ENCODE assay signal across 1 cellular context in the genomic region with DNA sequence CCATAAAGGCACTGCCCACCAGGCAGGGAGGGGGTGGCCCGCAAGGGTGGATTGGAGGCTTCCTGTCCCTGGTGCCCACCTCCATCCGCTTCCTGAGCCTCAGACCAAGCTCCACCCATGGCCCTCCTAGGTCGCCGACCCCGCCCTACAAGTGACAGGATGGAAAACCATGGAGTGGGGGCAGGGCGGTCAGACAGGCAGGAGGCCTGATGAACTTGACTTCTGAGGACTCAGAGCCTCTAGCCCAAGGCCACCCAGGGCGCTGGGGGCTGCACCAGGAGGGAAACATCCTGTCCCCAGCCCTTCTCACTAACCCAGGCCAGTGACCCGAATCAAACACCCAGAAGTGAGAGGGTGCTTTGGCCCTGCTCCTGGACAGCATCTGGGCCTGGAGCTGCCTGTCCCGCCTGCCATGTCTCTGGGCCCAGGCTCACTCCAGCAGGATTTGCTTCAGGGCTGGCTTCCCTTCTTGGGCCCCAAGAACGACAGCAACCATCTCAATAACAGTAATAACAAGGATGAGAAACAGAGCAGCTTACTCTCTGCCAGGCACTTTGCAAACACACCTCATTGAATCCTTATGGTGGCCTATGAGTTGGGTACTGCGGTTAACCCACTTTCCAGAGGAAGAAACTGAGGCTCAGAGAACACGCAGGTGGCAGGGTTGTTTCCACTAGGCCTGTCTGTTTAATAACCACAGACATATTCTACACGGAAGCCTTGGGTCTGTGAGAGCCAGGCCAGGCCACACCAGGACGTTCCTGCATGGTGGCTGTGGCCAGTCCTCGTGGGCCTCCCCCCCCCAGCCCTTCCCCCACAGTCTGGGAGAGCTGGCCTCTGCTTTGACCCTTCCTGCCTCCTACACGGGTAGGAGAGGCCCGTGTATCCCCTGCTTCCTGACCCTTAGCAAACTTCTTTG.
A peak's percentile ranks its signal among the peaks of the same experiment; 100 is the strongest.
TF ChIP-seq lines count a peak whose summit lies in the region.

No MANE protein-coding gene starts in this region.

TF ChIP-seq in K562, 482 proteins besides CTCF, POLR2A, EP300 and RAD21 (continues in another document):
- no peak for TF ChIP-seq ARID2 (IDR thresholded peaks at IDR 0.05)
- TF ChIP-seq MIER1 (IDR thresholded peaks at IDR 0.05; ENCODE audit: low read depth): no peak
- no peak for TF ChIP-seq SLC30A9 (CRISPR knock-in tag; IDR thresholded peaks at IDR 0.05)
- TF ChIP-seq SRSF7 (optimal IDR thresholded peaks at IDR 0.05; ENCODE audit: low read depth, low read length): no peak
- no peak for TF ChIP-seq KLF10 (CRISPR knock-in tag; IDR thresholded peaks at IDR 0.05)
- TF ChIP-seq NR2C1 (IDR thresholded peaks at IDR 0.05): peak; percentile 55; the same call in 1 of the 2 replicates
- peak; percentile 52; the same call in 1 of the 2 replicates for TF ChIP-seq NR2C1 (tag; IDR thresholded peaks at IDR 0.05)
- TF ChIP-seq YY1 (IDR thresholded peaks at IDR 0.05; ENCODE audit: borderline replicate concordance in 1 of 3, control insufficient read depth in 1 of 3, extremely low read depth in 1 of 3, insufficient read depth in 3 of 3, insufficient read length in 1 of 3, insufficient replicate concordance in 2 of 3, low read depth in 1 of 3, low read length in 2 of 3): peak in 1 of 3 experiments; percentile 62
- no peak for TF ChIP-seq MEF2D (tag; conservative IDR thresholded peaks at IDR 0.05; ENCODE audit: low read depth)
- TF ChIP-seq CREB1 (IDR thresholded peaks at IDR 0.05): peak; percentile 24; the same call in 1 of the 2 replicates
- peak; percentile 53; the same call in 1 of the 2 replicates for TF ChIP-seq CREB1 (CRISPR knock-in tag; IDR thresholded peaks at IDR 0.05)
- peak; percentile 68; the same call in 1 of the 2 replicates for TF ChIP-seq ATF7 (IDR thresholded peaks at IDR 0.05)
- TF ChIP-seq PTBP1 (IDR thresholded peaks at IDR 0.05; ENCODE audit: low read depth, low read length): no peak
- TF ChIP-seq, protein P1, sequence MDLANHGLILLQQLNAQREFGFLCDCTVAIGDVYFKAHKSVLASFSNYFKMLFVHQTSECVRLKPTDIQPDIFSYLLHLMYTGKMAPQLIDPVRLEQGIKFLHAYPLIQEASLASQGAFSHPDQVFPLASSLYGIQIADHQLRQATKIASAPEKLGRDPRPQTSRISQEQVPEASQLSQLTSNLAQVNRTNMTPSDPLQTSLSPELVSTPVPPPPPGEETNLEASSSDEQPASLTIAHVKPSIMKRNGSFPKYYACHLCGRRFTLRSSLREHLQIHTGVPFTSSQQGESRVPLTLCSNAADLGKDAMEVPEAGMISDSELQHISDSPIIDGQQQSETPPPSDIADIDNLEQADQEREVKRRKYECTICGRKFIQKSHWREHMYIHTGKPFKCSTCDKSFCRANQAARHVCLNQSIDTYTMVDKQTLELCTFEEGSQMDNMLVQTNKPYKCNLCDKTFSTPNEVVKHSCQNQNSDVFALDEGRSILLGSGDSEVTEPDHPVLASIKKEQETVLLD (IDR thresholded peaks at IDR 0.05): peak; percentile 18; the same call in 1 of the 2 replicates
- TF ChIP-seq ZNF175 (CRISPR knock-in tag; IDR thresholded peaks at IDR 0.05; ENCODE audit: low read depth): no peak
- 0 out of 2 replicates have a peak, but pooled peaks have one; percentile 31 for TF ChIP-seq BCOR (IDR thresholded peaks at IDR 0.05)
- TF ChIP-seq SREBF1 (IDR thresholded peaks at IDR 0.05; ENCODE audit: borderline replicate concordance, low read depth, low read length): no peak
- TF ChIP-seq MTF1 (CRISPR knock-in tag; IDR thresholded peaks at IDR 0.05; ENCODE audit: borderline replicate concordance): no peak
- TF ChIP-seq, protein P2, sequence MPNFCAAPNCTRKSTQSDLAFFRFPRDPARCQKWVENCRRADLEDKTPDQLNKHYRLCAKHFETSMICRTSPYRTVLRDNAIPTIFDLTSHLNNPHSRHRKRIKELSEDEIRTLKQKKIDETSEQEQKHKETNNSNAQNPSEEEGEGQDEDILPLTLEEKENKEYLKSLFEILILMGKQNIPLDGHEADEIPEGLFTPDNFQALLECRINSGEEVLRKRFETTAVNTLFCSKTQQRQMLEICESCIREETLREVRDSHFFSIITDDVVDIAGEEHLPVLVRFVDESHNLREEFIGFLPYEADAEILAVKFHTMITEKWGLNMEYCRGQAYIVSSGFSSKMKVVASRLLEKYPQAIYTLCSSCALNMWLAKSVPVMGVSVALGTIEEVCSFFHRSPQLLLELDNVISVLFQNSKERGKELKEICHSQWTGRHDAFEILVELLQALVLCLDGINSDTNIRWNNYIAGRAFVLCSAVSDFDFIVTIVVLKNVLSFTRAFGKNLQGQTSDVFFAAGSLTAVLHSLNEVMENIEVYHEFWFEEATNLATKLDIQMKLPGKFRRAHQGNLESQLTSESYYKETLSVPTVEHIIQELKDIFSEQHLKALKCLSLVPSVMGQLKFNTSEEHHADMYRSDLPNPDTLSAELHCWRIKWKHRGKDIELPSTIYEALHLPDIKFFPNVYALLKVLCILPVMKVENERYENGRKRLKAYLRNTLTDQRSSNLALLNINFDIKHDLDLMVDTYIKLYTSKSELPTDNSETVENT (CRISPR knock-in tag; IDR thresholded peaks at IDR 0.05): 0 out of 2 replicates have a peak, but pooled peaks have one; percentile 38
- no peak for TF ChIP-seq ZNF197 (CRISPR knock-in tag; IDR thresholded peaks at IDR 0.05; ENCODE audit: low read depth)
- TF ChIP-seq, protein P3, sequence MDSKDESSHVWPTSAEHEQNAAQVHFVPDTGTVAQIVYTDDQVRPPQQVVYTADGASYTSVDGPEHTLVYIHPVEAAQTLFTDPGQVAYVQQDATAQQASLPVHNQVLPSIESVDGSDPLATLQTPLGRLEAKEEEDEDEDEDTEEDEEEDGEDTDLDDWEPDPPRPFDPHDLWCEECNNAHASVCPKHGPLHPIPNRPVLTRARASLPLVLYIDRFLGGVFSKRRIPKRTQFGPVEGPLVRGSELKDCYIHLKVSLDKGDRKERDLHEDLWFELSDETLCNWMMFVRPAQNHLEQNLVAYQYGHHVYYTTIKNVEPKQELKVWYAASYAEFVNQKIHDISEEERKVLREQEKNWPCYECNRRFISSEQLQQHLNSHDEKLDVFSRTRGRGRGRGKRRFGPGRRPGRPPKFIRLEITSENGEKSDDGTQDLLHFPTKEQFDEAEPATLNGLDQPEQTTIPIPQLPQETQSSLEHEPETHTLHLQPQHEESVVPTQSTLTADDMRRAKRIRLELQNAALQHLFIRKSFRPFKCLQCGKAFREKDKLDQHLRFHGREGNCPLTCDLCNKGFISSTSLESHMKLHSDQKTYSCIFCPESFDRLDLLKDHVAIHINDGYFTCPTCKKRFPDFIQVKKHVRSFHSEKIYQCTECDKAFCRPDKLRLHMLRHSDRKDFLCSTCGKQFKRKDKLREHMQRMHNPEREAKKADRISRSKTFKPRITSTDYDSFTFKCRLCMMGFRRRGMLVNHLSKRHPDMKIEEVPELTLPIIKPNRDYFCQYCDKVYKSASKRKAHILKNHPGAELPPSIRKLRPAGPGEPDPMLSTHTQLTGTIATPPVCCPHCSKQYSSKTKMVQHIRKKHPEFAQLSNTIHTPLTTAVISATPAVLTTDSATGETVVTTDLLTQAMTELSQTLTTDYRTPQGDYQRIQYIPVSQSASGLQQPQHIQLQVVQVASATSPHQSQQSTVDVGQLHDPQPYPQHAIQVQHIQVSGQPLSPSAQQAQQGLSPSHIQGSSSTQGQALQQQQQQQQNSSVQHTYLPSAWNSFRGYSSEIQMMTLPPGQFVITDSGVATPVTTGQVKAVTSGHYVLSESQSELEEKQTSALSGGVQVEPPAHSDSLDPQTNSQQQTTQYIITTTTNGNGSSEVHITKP (IDR thresholded peaks at IDR 0.05; ENCODE audit: partially characterized antibody): no peak
- TF ChIP-seq TEAD4 (IDR thresholded peaks at IDR 0.05; ENCODE audit: low read length): no peak
- TF ChIP-seq TEAD4 (CRISPR knock-in tag; IDR thresholded peaks at IDR 0.05; ENCODE audit: borderline replicate concordance): no peak
- no peak for TF ChIP-seq ASH1L (IDR thresholded peaks at IDR 0.05; ENCODE audit: borderline replicate concordance, low read depth, partially characterized antibody)
- no peak for TF ChIP-seq POLR3G (IDR thresholded peaks at IDR 0.05; ENCODE audit: extremely low read depth, insufficient read length, insufficient replicate concordance)
- TF ChIP-seq SPI1 (IDR thresholded peaks at IDR 0.05; ENCODE audit: borderline replicate concordance, low read depth, low read length): no peak
- TF ChIP-seq POLR2B (IDR thresholded peaks at IDR 0.05; ENCODE audit: low read depth, partially characterized antibody): peak; percentile 54
- TF ChIP-seq NCOR1 (IDR thresholded peaks at IDR 0.05): no peak
- TF ChIP-seq ARID1B (IDR thresholded peaks at IDR 0.05): peak; percentile 38; the same call in 1 of the 2 replicates
- TF ChIP-seq CBX3 (IDR thresholded peaks at IDR 0.05; ENCODE audit: borderline replicate concordance in 1 of 2, low read length in 2 of 2): no peak; a peak in 1 of 3 replicates
- TF ChIP-seq, protein P4, sequence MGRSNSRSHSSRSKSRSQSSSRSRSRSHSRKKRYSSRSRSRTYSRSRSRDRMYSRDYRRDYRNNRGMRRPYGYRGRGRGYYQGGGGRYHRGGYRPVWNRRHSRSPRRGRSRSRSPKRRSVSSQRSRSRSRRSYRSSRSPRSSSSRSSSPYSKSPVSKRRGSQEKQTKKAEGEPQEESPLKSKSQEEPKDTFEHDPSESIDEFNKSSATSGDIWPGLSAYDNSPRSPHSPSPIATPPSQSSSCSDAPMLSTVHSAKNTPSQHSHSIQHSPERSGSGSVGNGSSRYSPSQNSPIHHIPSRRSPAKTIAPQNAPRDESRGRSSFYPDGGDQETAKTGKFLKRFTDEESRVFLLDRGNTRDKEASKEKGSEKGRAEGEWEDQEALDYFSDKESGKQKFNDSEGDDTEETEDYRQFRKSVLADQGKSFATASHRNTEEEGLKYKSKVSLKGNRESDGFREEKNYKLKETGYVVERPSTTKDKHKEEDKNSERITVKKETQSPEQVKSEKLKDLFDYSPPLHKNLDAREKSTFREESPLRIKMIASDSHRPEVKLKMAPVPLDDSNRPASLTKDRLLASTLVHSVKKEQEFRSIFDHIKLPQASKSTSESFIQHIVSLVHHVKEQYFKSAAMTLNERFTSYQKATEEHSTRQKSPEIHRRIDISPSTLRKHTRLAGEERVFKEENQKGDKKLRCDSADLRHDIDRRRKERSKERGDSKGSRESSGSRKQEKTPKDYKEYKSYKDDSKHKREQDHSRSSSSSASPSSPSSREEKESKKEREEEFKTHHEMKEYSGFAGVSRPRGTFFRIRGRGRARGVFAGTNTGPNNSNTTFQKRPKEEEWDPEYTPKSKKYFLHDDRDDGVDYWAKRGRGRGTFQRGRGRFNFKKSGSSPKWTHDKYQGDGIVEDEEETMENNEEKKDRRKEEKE (IDR thresholded peaks at IDR 0.05; ENCODE audit: borderline replicate concordance in 1 of 2, control insufficient read depth in 1 of 2, low read depth in 2 of 2, low read length in 1 of 2): no peak
- no peak for TF ChIP-seq MEF2A (IDR thresholded peaks at IDR 0.05; ENCODE audit: control insufficient read depth, low read depth, low read length)
- TF ChIP-seq FOXJ3 (CRISPR knock-in tag; IDR thresholded peaks at IDR 0.05): no peak
- TF ChIP-seq, protein P5, sequence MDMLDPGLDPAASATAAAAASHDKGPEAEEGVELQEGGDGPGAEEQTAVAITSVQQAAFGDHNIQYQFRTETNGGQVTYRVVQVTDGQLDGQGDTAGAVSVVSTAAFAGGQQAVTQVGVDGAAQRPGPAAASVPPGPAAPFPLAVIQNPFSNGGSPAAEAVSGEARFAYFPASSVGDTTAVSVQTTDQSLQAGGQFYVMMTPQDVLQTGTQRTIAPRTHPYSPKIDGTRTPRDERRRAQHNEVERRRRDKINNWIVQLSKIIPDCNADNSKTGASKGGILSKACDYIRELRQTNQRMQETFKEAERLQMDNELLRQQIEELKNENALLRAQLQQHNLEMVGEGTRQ (CRISPR knock-in tag; IDR thresholded peaks at IDR 0.05): no peak
- TF ChIP-seq, protein P6, sequence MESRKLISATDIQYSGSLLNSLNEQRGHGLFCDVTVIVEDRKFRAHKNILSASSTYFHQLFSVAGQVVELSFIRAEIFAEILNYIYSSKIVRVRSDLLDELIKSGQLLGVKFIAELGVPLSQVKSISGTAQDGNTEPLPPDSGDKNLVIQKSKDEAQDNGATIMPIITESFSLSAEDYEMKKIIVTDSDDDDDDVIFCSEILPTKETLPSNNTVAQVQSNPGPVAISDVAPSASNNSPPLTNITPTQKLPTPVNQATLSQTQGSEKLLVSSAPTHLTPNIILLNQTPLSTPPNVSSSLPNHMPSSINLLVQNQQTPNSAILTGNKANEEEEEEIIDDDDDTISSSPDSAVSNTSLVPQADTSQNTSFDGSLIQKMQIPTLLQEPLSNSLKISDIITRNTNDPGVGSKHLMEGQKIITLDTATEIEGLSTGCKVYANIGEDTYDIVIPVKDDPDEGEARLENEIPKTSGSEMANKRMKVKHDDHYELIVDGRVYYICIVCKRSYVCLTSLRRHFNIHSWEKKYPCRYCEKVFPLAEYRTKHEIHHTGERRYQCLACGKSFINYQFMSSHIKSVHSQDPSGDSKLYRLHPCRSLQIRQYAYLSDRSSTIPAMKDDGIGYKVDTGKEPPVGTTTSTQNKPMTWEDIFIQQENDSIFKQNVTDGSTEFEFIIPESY (CRISPR knock-in tag; IDR thresholded peaks at IDR 0.05): no peak
- TF ChIP-seq ZNF830 (CRISPR knock-in tag; IDR thresholded peaks at IDR 0.05): no peak
- TF ChIP-seq, protein P7, sequence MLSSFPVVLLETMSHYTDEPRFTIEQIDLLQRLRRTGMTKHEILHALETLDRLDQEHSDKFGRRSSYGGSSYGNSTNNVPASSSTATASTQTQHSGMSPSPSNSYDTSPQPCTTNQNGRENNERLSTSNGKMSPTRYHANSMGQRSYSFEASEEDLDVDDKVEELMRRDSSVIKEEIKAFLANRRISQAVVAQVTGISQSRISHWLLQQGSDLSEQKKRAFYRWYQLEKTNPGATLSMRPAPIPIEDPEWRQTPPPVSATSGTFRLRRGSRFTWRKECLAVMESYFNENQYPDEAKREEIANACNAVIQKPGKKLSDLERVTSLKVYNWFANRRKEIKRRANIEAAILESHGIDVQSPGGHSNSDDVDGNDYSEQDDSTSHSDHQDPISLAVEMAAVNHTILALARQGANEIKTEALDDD (IDR thresholded peaks at IDR 0.05): no peak
- TF ChIP-seq RFX5 (IDR thresholded peaks at IDR 0.05; ENCODE audit: low read depth, low read length): no peak
- TF ChIP-seq, protein P8, sequence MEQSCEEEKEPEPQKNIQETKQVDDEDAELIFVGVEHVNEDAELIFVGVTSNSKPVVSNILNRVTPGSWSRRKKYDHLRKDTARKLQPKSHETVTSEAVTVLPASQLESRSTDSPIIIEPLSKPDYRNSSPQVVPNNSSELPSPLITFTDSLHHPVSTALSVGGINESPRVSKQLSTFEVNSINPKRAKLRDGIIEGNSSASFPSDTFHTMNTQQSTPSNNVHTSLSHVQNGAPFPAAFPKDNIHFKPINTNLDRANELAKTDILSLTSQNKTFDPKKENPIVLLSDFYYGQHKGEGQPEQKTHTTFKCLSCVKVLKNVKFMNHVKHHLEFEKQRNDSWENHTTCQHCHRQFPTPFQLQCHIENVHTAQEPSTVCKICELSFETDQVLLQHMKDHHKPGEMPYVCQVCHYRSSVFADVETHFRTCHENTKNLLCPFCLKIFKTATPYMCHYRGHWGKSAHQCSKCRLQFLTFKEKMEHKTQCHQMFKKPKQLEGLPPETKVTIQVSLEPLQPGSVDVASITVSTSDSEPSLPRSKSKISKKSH (CRISPR knock-in tag; IDR thresholded peaks at IDR 0.05): no peak
- no peak for TF ChIP-seq FOS (IDR thresholded peaks at IDR 0.05; ENCODE audit: extremely low read depth, insufficient read length)
- TF ChIP-seq RBFOX2 (IDR thresholded peaks at IDR 0.05; ENCODE audit: low read depth, low read length): peak; percentile 74
